In the genomic region with DNA sequence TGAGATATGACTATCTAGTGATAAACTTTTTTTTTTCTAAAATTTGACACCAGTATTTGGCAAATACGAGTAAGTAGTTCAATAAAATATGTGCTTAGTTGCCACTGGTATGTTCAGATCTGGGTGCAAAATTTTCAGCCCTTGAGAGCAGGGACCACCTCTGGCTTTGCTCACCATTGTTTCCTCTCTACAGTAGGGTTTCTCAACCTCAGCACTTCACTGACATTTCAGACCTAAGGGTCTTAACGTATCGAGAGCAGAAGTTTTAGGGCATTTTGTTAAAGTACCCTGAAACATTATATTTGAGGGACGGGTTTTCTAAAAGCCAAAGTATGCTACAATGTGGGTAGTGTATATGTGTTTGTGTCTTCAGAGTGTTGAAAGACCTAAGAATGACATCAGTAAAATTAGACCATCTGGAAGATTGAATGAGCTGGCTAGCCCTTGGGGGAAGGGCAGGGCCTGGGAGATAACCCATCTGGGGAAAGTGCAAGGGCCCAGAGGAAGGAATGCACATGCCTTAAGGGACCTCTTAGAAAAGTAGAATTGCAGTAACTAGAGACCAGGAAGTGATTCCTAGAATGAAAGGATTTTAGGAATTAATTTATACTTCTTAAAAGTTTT, we compare ENCODE assay signal across 10 cellular contexts. TPM values are rescaled to one million over a fixed set of nuclear protein-coding genes. Genes with fewer than 3 reads are reported as not detected.
A peak's percentile ranks its signal among the peaks of the same experiment; 100 is the strongest.
DNase-seq lines count a peak whose midpoint lies in the region; TF ChIP-seq lines count a peak whose summit lies in the region.
"Had no signal": no experiment of that assay in that cellular context is flagged by ENCODE, and none has a peak within 500 bp of the region (broad histone marks: within the 10 kb centered on the region; RNA-seq: fewer than 3 reads in every experiment).

No MANE protein-coding gene starts in this region.

- peaks cover 81% of the 10 kb centered on the region for H3K4me1 ChIP-seq in left ventricle myocardium inferior

- DNase-seq in T-helper 2 cell treated with Interferon-gamma antibody and Interleukin-4, amounts not matched to agents 5 μg/mL and 100 μg/mL, for 36 hours (ENCODE audit: low spot score): no peak
- DNase-seq in T-helper 2 cell (no peak), T1000 (lab: John Stamatoyannopoulos, UW) (peak; percentile 10), left ventricle myocardium inferior (peak; percentile 48), type B pancreatic cell (ENCODE audit: extremely low spot score, unreplicated experiment) (no peak), medulla oblongata (ENCODE audit: extremely low spot score) (no peak), lower leg skin (ENCODE audit: low spot score in 2 of 2) (no peak)
- no peak for DNase-seq in activated CD8-positive, alpha-beta memory T cell treated with anti-CD3 and anti-CD28 coated beads for 24 hours
- DNase-seq: nucleus accumbens, substantia nigra had no signal

- H3K9me3 Mint-ChIP-seq in T-helper 2 cell treated with Interferon-gamma antibody and Interleukin-4, amounts not matched to agents 5 μg/mL and 100 μg/mL, for 36 hours: no peaks in the 10 kb centered on the region
- no peaks in the 10 kb centered on the region for H3K9me3 Mint-ChIP-seq in type B pancreatic cell

- WGBS in lower leg skin, 2 donors: 69% methylated on average over 4 of the region's 4 CpGs

- peak overlapping the region; percentile 84 for H3K27ac ChIP-seq in left ventricle myocardium inferior (replicated peaks)

- intact Hi-C loops in left ventricle myocardium inferior (cut with micrococcal nuclease): no loop called here
- intact Hi-C loops in lower leg skin (cut with DNase I; ENCODE audit: low total_unique reads): no loop called here

- no peaks in the 10 kb centered on the region for H3K9me3 ChIP-seq in left ventricle myocardium inferior (replicated peaks)

- H3K4me3 Mint-ChIP-seq in T-helper 2 cell treated with Interferon-gamma antibody and Interleukin-4, amounts not matched to agents 5 μg/mL and 100 μg/mL, for 36 hours: no peak overlapping the region
- H3K4me3 Mint-ChIP-seq in type B pancreatic cell: peak overlapping the region; percentile 11

- no peak for TF ChIP-seq CTCF in left ventricle myocardium inferior (IDR thresholded peaks at IDR 0.05; ENCODE audit: borderline replicate concordance)
- TF ChIP-seq CTCF in type B pancreatic cell (conservative IDR thresholded peaks at IDR 0.05): peak; percentile 50
- no peak for TF ChIP-seq CTCF in lower leg skin (IDR thresholded peaks at IDR 0.05)

- H3K36me3 Mint-ChIP-seq in T-helper 2 cell treated with Interferon-gamma antibody and Interleukin-4, amounts not matched to agents 5 μg/mL and 100 μg/mL, for 36 hours (ENCODE audit: low read depth): peaks cover 16% of the 10 kb centered on the region
- peaks cover 21% of the 10 kb centered on the region for H3K36me3 Mint-ChIP-seq in type B pancreatic cell

- H3K36me3 ChIP-seq in left ventricle myocardium inferior: no peaks in the 10 kb centered on the region

- H3K27me3 Mint-ChIP-seq in T-helper 2 cell treated with Interferon-gamma antibody and Interleukin-4, amounts not matched to agents 5 μg/mL and 100 μg/mL, for 36 hours (ENCODE audit: low read depth): no peaks in the 10 kb centered on the region
- no peaks in the 10 kb centered on the region for H3K27me3 Mint-ChIP-seq in type B pancreatic cell

- no peaks in the 10 kb centered on the region for H3K27me3 ChIP-seq in left ventricle myocardium inferior (ENCODE audit: low read depth)

- peak overlapping the region; percentile 32 for H3K27ac Mint-ChIP-seq in T-helper 2 cell treated with Interferon-gamma antibody and Interleukin-4, amounts not matched to agents 5 μg/mL and 100 μg/mL, for 36 hours
- H3K27ac Mint-ChIP-seq in type B pancreatic cell: peak overlapping the region; percentile 75

- H3K4me3 ChIP-seq in left ventricle myocardium inferior (no peak overlapping the region), lower leg skin (ENCODE audit: low read depth, poor library complexity, severe bottlenecking) (no peak overlapping the region)

- TF ChIP-seq POLR2A in lower leg skin (IDR thresholded peaks at IDR 0.05): no peak

- H3K4me1 Mint-ChIP-seq in T-helper 2 cell treated with Interferon-gamma antibody and Interleukin-4, amounts not matched to agents 5 μg/mL and 100 μg/mL, for 36 hours (ENCODE audit: low read depth): peaks cover 25% of the 10 kb centered on the region
- H3K4me1 Mint-ChIP-seq in type B pancreatic cell (ENCODE audit: unreplicated experiment): peaks cover 25% of the 10 kb centered on the region

RNA-seq across cellular contexts. Expression of a gene that starts 11.8 kb away (rescaled TPM):
- total RNA-seq in left ventricle myocardium inferior (308 TPM), type B pancreatic cell (ENCODE audit: low replicate concordance) (73.3 and 89.8 TPM in 2 replicates), lower leg skin (10 to 100 TPM; 51.3 to 82.2 (median 68.0) TPM)

RNA-seq across cellular contexts. Expression of a gene that starts 12.2 kb away (rescaled TPM):
- total RNA-seq in left ventricle myocardium inferior (28.9 TPM), type B pancreatic cell (ENCODE audit: low replicate concordance) (15.2 and 21.5 TPM in 2 replicates), lower leg skin (10 to 100 TPM in 2 of 4 donors, 1 to 10 TPM in 2; 5.5 to 14.5 (median 9.9) TPM)

Comparison
In these comparisons a context has a peak if more than half of its experiments do, and no peak if none do; other contexts are left out.
1. DNase-seq: peak in T1000 (single experiment) and left ventricle myocardium inferior (single experiment); none in T-helper 2 cell treated with Interferon-gamma antibody and Interleukin-4, amounts not matched to agents 5 μg/mL and 100 μg/mL, for 36 hours (single experiment), T-helper 2 cell (0 of 5), type B pancreatic cell (single experiment), activated CD8-positive, alpha-beta memory T cell treated with anti-CD3 and anti-CD28 coated beads for 24 hours (single experiment), medulla oblongata (single experiment) and lower leg skin (0 of 2).